ENCODE assay signal across 12 cellular contexts in genomic region chr12:12979731-12980259, GRCh38. TPM values are rescaled to one million over a fixed set of nuclear protein-coding genes. Genes with fewer than 3 reads are reported as not detected.
DNase-seq lines count a peak whose midpoint lies in the region; ATAC-seq and TF ChIP-seq lines count a peak whose summit lies in the region.
"Had no signal": no experiment of that assay in that cellular context is flagged by ENCODE, and none has a peak within 500 bp of the region (broad histone marks: within the 10 kb centered on the region; RNA-seq: fewer than 3 reads in every experiment).

No MANE protein-coding gene starts in this region.

- no peaks in the 10 kb centered on the region for H3K27me3 ChIP-seq in esophagus muscularis mucosa
- H3K27me3 ChIP-seq in muscle layer of colon (ENCODE audit: control insufficient read depth in 1 of 2, insufficient read depth in 2 of 2, low read length in 2 of 2) = no peaks in the 10 kb centered on the region
- H3K27me3 ChIP-seq: BLaER1 treated with 17β-estradiol and CSF1 and Interleukin-3, amounts not matched to agents 10 nM and 100 nM had no signal

- H3K9me3 ChIP-seq in esophagus muscularis mucosa (no peaks in the 10 kb centered on the region), muscle layer of colon (ENCODE audit: low read length) (no peaks in the 10 kb centered on the region)
- H3K9me3 ChIP-seq: BLaER1 treated with 17β-estradiol and CSF1 and Interleukin-3, amounts not matched to agents 10 nM and 100 nM had no signal

- DNase-seq in ACHN (peak; percentile 90), esophagus muscularis mucosa (ENCODE audit: extremely low spot score) (no peak), RPMI8226 (no peak), NAMALWA (ENCODE audit: low spot score) (no peak)
- no peak for DNase-seq in activated CD4-positive, alpha-beta T cell treated with anti-CD3 and anti-CD28 coated beads, Interleukin-2, amount 50 U/mL, for 48 hours
- DNase-seq: NCI-H146 had no signal

- H3K4me1 ChIP-seq in esophagus muscularis mucosa = peaks cover 26 to 47% (median 28%) of the 10 kb centered on the region in 4 donors
- peaks cover 31% of the 10 kb centered on the region for H3K4me1 ChIP-seq in muscle layer of colon (ENCODE audit: insufficient read depth, low read length)

- WGBS in esophagus muscularis mucosa = 58% methylated on average over 4 of the region's 4 CpGs

- peak overlapping the region; percentile 10 for H3K9ac ChIP-seq in muscle layer of colon (ENCODE audit: low read length)
- H3K9ac ChIP-seq: BLaER1 treated with 17β-estradiol and CSF1 and Interleukin-3, amounts not matched to agents 10 nM and 100 nM had no signal

- peak overlapping the region; percentile 42 to 61 (median 56) for H3K27ac ChIP-seq in esophagus muscularis mucosa (replicated peaks in 1 of 4)
- H3K27ac ChIP-seq in muscle layer of colon (ENCODE audit: low read depth, low read length) = no peak overlapping the region
- H3K27ac ChIP-seq: BLaER1 treated with 17β-estradiol and CSF1 and Interleukin-3, amounts not matched to agents 10 nM and 100 nM; VCaP had no signal

- no peak for TF ChIP-seq POLR2A in esophagus muscularis mucosa (IDR thresholded peaks at IDR 0.05; ENCODE audit: low read depth)

- TF ChIP-seq EP300 in esophagus muscularis mucosa (IDR thresholded peaks at IDR 0.05) = no peak

- H3K36me3 ChIP-seq in esophagus muscularis mucosa (peaks cover 0 to 58% (median 27%) of the 10 kb centered on the region in 4 donors), muscle layer of colon (ENCODE audit: insufficient read depth, low read length) (peaks cover 22% of the 10 kb centered on the region)

- no peak for ATAC-seq in GM21423 (IDR thresholded peaks at IDR 0.05; ENCODE audit: unreplicated experiment)

- no peak overlapping the region for H3K4me3 ChIP-seq in esophagus muscularis mucosa
- H3K4me3 ChIP-seq in muscle layer of colon (ENCODE audit: low read depth in 1 of 2, low read length in 2 of 2) = no peak overlapping the region
- H3K4me3 ChIP-seq: BLaER1 treated with 17β-estradiol and CSF1 and Interleukin-3, amounts not matched to agents 10 nM and 100 nM had no signal

- in situ Hi-C loops in ACHN (cut with HindIII; ENCODE audit: low pct_ligation_motif_present, low pct_unique_long_range_greater_than_20kb, low sequenced_read_pairs) = no loop called here

- TF ChIP-seq CTCF in esophagus muscularis mucosa (IDR thresholded peaks at IDR 0.05) = no peak

- intact Hi-C loops in esophagus muscularis mucosa (cut with DNase I) = loop anchor here (5.0 to 10.0 kb wide), 3 partner anchors 62 to 185 kb away; no protein-coding TSS in a partner anchor

TF ChIP-seq in PFSK-1, 5 proteins besides CTCF, POLR2A, EP300 and RAD21:
- TF ChIP-seq TAF1 (IDR thresholded peaks at IDR 0.05; ENCODE audit: borderline replicate concordance, insufficient read depth, low read length) (no peak), SIN3A (IDR thresholded peaks at IDR 0.05; ENCODE audit: borderline replicate concordance, insufficient read depth, low read length) (peak; percentile 23; the same call in 1 of the 2 replicates)
TF ChIP-seq in PFSK-1: peak in this region for 1.

RNA-seq across cellular contexts. Expression of gene HEBP1, which starts 20.3 kb away (rescaled TPM):
- 37.6 TPM for polyA plus RNA-seq in PFSK-1 (2012; ENCODE audit: insufficient read length, low read depth)
- 10 to 100 TPM; 40.6 to 70.6 (median 61.9) TPM for total RNA-seq in esophagus muscularis mucosa

RNA-seq across cellular contexts. Expression of gene GPRC5D, which starts 27.8 kb away (rescaled TPM):
- polyA plus RNA-seq in PFSK-1 (2012; ENCODE audit: insufficient read length, low read depth) = not detected
- total RNA-seq in esophagus muscularis mucosa = under 1 TPM in 1 of 4 donors, not detected in 3; 0.84 TPM
- total RNA-seq: mesothelial cell of epicardium had no signal
